ENCODE assay signal across 9 cellular contexts in the genomic region with DNA sequence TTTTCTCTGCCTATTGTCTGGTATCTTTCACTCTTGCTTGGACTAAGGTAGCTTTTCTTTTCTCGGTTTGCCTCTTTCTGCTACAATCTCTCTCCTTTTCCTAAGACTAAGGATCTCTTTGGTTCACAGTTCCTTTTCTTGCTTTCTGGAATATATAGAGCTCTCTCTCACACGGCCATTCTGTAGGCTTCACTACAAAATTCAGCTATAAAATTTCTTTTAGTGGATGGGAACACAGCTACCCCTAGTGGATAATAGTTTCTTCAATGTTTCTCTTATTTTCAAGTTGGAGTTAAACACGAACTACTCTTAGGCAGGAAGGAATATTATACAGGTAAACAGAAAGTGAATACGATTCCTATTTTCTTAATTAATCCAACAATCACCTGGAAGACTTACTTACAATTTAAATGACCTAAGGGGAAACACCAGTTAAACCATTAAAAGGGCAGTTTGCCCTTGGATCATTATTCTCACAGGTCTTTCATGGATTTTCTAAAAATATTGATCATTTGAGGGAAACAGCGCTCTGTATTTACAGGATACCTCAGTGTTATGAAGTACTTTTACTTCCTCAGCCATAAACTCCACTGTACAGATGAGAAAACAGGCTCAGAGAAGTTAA.
DNase-seq lines count a peak whose midpoint lies in the region; ATAC-seq, FAIRE-seq and TF ChIP-seq lines count a peak whose summit lies in the region.
"Had no signal": no experiment of that assay in that cellular context is flagged by ENCODE, and none has a peak within 500 bp of the region (broad histone marks: within the 10 kb centered on the region; RNA-seq: fewer than 3 reads in every experiment).

No MANE protein-coding gene starts in this region.

- FAIRE-seq in endometrium (lab: Jason Lieb, UNC), result peak; percentile 33

- H3K4me3 Mint-ChIP-seq in stimulated activated naive CD8-positive, alpha-beta T cell treated with anti-CD3 and anti-CD28 coated beads, Interleukin-15, amount 100 ng/mL, for 72 hours, result no peak overlapping the region

- no peaks in the 10 kb centered on the region for H3K27me3 ChIP-seq in spleen (replicated peaks in 1 of 7)
- H3K27me3 ChIP-seq: SJSA1 had no signal

- H3K9me3 Mint-ChIP-seq in stimulated activated naive CD8-positive, alpha-beta T cell treated with anti-CD3 and anti-CD28 coated beads, Interleukin-15, amount 100 ng/mL, for 72 hours, result no peaks in the 10 kb centered on the region

- ATAC-seq in stimulated activated naive CD8-positive, alpha-beta T cell treated with anti-CD3 and anti-CD28 coated beads, Interleukin-15, amount 100 ng/mL, for 72 hours, result no peak
- no peak for ATAC-seq in GM19455 (IDR thresholded peaks at IDR 0.05; ENCODE audit: unreplicated experiment)

- H3K36me3 ChIP-seq in spleen, result no peaks in the 10 kb centered on the region
- H3K36me3 ChIP-seq: SJSA1 had no signal

- DNase-seq in DMS79 treated with DMSO at 0.1 percent for 48 hours (lab: John Stamatoyannopoulos, UW) (peak; percentile 17), DMS79 (lab: John Stamatoyannopoulos, UW) (no peak), NCI-H69 (lab: John Stamatoyannopoulos, UW) (peak; percentile 6), retina (peak; percentile 10), spleen (no peak)
- DNase-seq in stimulated activated naive CD8-positive, alpha-beta T cell treated with anti-CD3 and anti-CD28 coated beads, Interleukin-15, amount 100 ng/mL, for 72 hours, result no peak

- H3K4me1 Mint-ChIP-seq in stimulated activated naive CD8-positive, alpha-beta T cell treated with anti-CD3 and anti-CD28 coated beads, Interleukin-15, amount 100 ng/mL, for 72 hours, result no peaks in the 10 kb centered on the region

- 18 to 35% (median 23%) methylated on average over 5 of the region's 5 CpGs for WGBS in spleen, 5 donors

- intact Hi-C loops in spleen (cut with DNase I; ENCODE audit: low total_unique reads), result no loop called here

- TF ChIP-seq POLR2A in spleen (IDR thresholded peaks at IDR 0.05), result no peak

- no peak overlapping the region for H3K27ac ChIP-seq in spleen
- H3K27ac ChIP-seq: SJSA1 had no signal

- no peaks in the 10 kb centered on the region for H3K4me1 ChIP-seq in spleen
- H3K4me1 ChIP-seq: SJSA1 had no signal

- H3K27ac Mint-ChIP-seq in stimulated activated naive CD8-positive, alpha-beta T cell treated with anti-CD3 and anti-CD28 coated beads, Interleukin-15, amount 100 ng/mL, for 72 hours, result no peak overlapping the region

- TF ChIP-seq CTCF in spleen (IDR thresholded peaks at IDR 0.05 in 8 of 11, conservative IDR thresholded peaks at IDR 0.05 in 3 of 11), result peak in 1 of 11 experiments; percentile 16

- H3K4me3 ChIP-seq in spleen, result no peak overlapping the region
- H3K4me3 ChIP-seq: SJSA1 had no signal

- H3K27me3 Mint-ChIP-seq in stimulated activated naive CD8-positive, alpha-beta T cell treated with anti-CD3 and anti-CD28 coated beads, Interleukin-15, amount 100 ng/mL, for 72 hours, result no peaks in the 10 kb centered on the region

- H3K9me3 ChIP-seq in spleen, result no peaks in the 10 kb centered on the region
- H3K9me3 ChIP-seq: SJSA1 had no signal

Comparison
In these comparisons a context has a peak if more than half of its experiments do, and no peak if none do; other contexts are left out.
1. DNase-seq: peak in DMS79 treated with DMSO at 0.1 percent for 48 hours (single experiment), NCI-H69 (single experiment) and retina (single experiment); none in DMS79 (single experiment), stimulated activated naive CD8-positive, alpha-beta T cell treated with anti-CD3 and anti-CD28 coated beads, Interleukin-15, amount 100 ng/mL, for 72 hours (0 of 2) and spleen (single experiment).